Comparison of ENCODE assay signal across 14 cellular contexts in the genomic region with DNA sequence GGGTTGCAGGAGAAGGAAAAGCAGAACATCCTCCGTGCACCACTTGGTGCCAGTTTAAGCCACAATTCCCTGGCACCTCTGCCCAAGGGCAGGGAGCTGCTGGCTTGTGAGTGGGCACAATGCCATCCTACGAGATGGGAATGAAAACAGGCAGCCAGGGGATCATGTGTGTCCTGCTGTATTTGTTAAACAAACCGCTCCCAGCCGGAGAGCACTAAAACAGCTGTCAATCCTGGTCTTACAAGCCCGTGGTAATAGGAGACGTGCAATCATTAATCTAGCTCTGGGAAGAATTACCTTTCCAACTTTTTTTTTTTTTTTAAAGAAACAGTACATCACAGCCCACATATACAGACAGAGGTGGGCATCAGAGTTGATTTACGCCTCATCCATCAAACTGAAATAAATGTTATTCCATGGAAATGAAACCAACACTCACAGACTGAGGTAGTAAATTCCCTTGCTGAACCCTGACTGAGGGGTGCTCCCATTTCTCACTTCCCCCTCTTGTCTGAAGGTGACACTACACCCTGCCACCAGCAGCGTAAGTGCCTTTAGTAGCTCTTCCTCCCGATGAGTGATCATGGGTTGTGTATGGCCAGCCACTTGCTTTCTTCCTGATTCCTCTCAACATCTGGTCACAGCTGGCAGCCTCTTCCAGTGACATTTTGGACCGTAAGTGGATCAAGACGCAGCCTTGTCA.
DNase-seq lines count a peak whose midpoint lies in the region; ATAC-seq and TF ChIP-seq lines count a peak whose summit lies in the region.
"Had no signal": no experiment of that assay in that cellular context is flagged by ENCODE, and none has a peak within 500 bp of the region (broad histone marks: within the 10 kb centered on the region; RNA-seq: fewer than 3 reads in every experiment).

No MANE protein-coding gene starts in this region.

- no peaks in the 10 kb centered on the region for H3K9me3 Mint-ChIP-seq in stimulated activated effector memory CD8-positive, alpha-beta T cell treated with anti-CD3 and anti-CD28 coated beads, Interleukin-12 subunit alpha, Interleukin-12 subunit beta, amount 100 ng/mL, for 72 hours
- H3K9me3 Mint-ChIP-seq: naive thymus-derived CD8-positive, alpha-beta T cell had no signal

- no peaks in the 10 kb centered on the region for H3K27me3 ChIP-seq in neural cell (ENCODE audit: insufficient read depth, low read depth, low read length)

- no peak overlapping the region for H2AFZ ChIP-seq in neural cell (ENCODE audit: low read depth, low read length)

- H3K36me3 Mint-ChIP-seq in stimulated activated effector memory CD8-positive, alpha-beta T cell treated with anti-CD3 and anti-CD28 coated beads, Interleukin-12 subunit alpha, Interleukin-12 subunit beta, amount 100 ng/mL, for 72 hours, result no peaks in the 10 kb centered on the region
- H3K36me3 Mint-ChIP-seq: naive thymus-derived CD8-positive, alpha-beta T cell had no signal

- H3K4me3 Mint-ChIP-seq in stimulated activated effector memory CD8-positive, alpha-beta T cell treated with anti-CD3 and anti-CD28 coated beads, Interleukin-12 subunit alpha, Interleukin-12 subunit beta, amount 100 ng/mL, for 72 hours, result no peak overlapping the region
- H3K4me3 Mint-ChIP-seq: naive thymus-derived CD8-positive, alpha-beta T cell had no signal

- ATAC-seq in stimulated activated effector memory CD8-positive, alpha-beta T cell treated with anti-CD3 and anti-CD28 coated beads, Interleukin-12 subunit alpha, Interleukin-12 subunit beta, amount 100 ng/mL, for 72 hours, result no peak
- ATAC-seq in GM18907 (IDR thresholded peaks at IDR 0.05; ENCODE audit: unreplicated experiment), result no peak
- ATAC-seq: naive thymus-derived CD8-positive, alpha-beta T cell; stimulated activated naive CD8-positive, alpha-beta T cell treated with anti-CD3 and anti-CD28 coated beads, Interleukin-15, Interleukin-2, amounts not matched to agents 100 U/mL and 50 U/mL, for 24 hours had no signal

- H3K27ac ChIP-seq in VCaP (peak overlapping the region; percentile 71), neural cell (ENCODE audit: low read length) (no peak overlapping the region)

- H3K4me2 ChIP-seq in neural cell (ENCODE audit: low read length), result no peak overlapping the region

- no peaks in the 10 kb centered on the region for H3F3A ChIP-seq in neural cell (ENCODE audit: insufficient read depth, low read length, poor library complexity, severe bottlenecking)

- DNase-seq in DMS153 treated with DMSO at 0.1 percent for 48 hours (lab: John Stamatoyannopoulos, UW; ENCODE audit: unreplicated experiment) (peak; percentile 84), NCI-H2029 treated with DMSO at 0.1 percent for 48 hours (lab: John Stamatoyannopoulos, UW) (peak; percentile 77), SKM-1 (lab: John Stamatoyannopoulos, UW; ENCODE audit: unreplicated experiment) (no peak)
- DNase-seq in stimulated activated effector memory CD8-positive, alpha-beta T cell treated with anti-CD3 and anti-CD28 coated beads, Interleukin-12 subunit alpha, Interleukin-12 subunit beta, amount 100 ng/mL, for 72 hours (ENCODE audit: low spot score in 2 of 2), result no peak
- no peak for DNase-seq in activated CD4-positive, alpha-beta T cell treated with anti-CD3 and anti-CD28 coated beads, Interleukin-2, amount 50 U/mL, for 4 hours
- DNase-seq: activated CD8-positive, alpha-beta memory T cell treated with anti-CD3 and anti-CD28 coated beads, Interleukin-2, amount 50 U/mL, for 4 hours; aorta; naive thymus-derived CD8-positive, alpha-beta T cell; stimulated activated CD4-positive, alpha-beta T cell treated with anti-CD3 and anti-CD28 coated beads, Interleukin-1b, Interleukin-23, amount 100 ng/mL, for 48 hours; stimulated activated naive CD8-positive, alpha-beta T cell treated with anti-CD3 and anti-CD28 coated beads, Interleukin-15, Interleukin-2, amounts not matched to agents 100 U/mL and 50 U/mL, for 24 hours; T-helper 2 cell had no signal

- no peaks in the 10 kb centered on the region for H3K9me2 ChIP-seq in neural cell (ENCODE audit: insufficient read depth, low read length)

- H3K79me2 ChIP-seq in neural cell (replicated peaks; ENCODE audit: insufficient read depth, low read length), result no peaks in the 10 kb centered on the region

- H3K9ac ChIP-seq in neural cell (ENCODE audit: low read length), result no peak overlapping the region

- no peak for TF ChIP-seq RAD21 in neural cell (conservative IDR thresholded peaks at IDR 0.05)

- H3K36me3 ChIP-seq in neural cell (ENCODE audit: insufficient read depth, low read length), result no peaks in the 10 kb centered on the region

- TF ChIP-seq EP300 in neural cell (conservative IDR thresholded peaks at IDR 0.05; ENCODE audit: poor library complexity, severe bottlenecking), result no peak

- H3K9me3 ChIP-seq in neural cell (ENCODE audit: low read length), result no peaks in the 10 kb centered on the region

- H3K27ac Mint-ChIP-seq in stimulated activated effector memory CD8-positive, alpha-beta T cell treated with anti-CD3 and anti-CD28 coated beads, Interleukin-12 subunit alpha, Interleukin-12 subunit beta, amount 100 ng/mL, for 72 hours, result no peak overlapping the region
- H3K27ac Mint-ChIP-seq: naive thymus-derived CD8-positive, alpha-beta T cell had no signal

- H4K20me1 ChIP-seq in neural cell (ENCODE audit: insufficient read depth), result no peaks in the 10 kb centered on the region

- peak overlapping the region; percentile 41 for H3K4me3 ChIP-seq in neural cell (ENCODE audit: low read length)

- H3K4me1 Mint-ChIP-seq in stimulated activated effector memory CD8-positive, alpha-beta T cell treated with anti-CD3 and anti-CD28 coated beads, Interleukin-12 subunit alpha, Interleukin-12 subunit beta, amount 100 ng/mL, for 72 hours, result no peaks in the 10 kb centered on the region
- H3K4me1 Mint-ChIP-seq: naive thymus-derived CD8-positive, alpha-beta T cell had no signal

- TF ChIP-seq CTCF in VCaP (conservative IDR thresholded peaks at IDR 0.05) (peak; percentile 10; the same call in 1 of the 2 replicates), neural cell (IDR thresholded peaks at IDR 0.05; ENCODE audit: poor library complexity, severe bottlenecking) (no peak)

TF ChIP-seq in neural cell, 6 proteins besides CTCF, POLR2A, EP300 and RAD21:
- TF ChIP-seq POLR2AphosphoS5 (IDR thresholded peaks at IDR 0.05) (peak; percentile 40), MXI1 (conservative IDR thresholded peaks at IDR 0.05; ENCODE audit: poor library complexity, severe bottlenecking) (no peak)

Comparison
In these comparisons a context has a peak if more than half of its experiments do, and no peak if none do; other contexts are left out.
1. DNase-seq: peak in DMS153 treated with DMSO at 0.1 percent for 48 hours (single experiment) and NCI-H2029 treated with DMSO at 0.1 percent for 48 hours (single experiment); none in stimulated activated effector memory CD8-positive, alpha-beta T cell treated with anti-CD3 and anti-CD28 coated beads, Interleukin-12 subunit alpha, Interleukin-12 subunit beta, amount 100 ng/mL, for 72 hours (0 of 2), activated CD4-positive, alpha-beta T cell treated with anti-CD3 and anti-CD28 coated beads, Interleukin-2, amount 50 U/mL, for 4 hours (0 of 2) and SKM-1 (single experiment).